Comparison of ENCODE assay signal across 40 cellular contexts in the genomic region with DNA sequence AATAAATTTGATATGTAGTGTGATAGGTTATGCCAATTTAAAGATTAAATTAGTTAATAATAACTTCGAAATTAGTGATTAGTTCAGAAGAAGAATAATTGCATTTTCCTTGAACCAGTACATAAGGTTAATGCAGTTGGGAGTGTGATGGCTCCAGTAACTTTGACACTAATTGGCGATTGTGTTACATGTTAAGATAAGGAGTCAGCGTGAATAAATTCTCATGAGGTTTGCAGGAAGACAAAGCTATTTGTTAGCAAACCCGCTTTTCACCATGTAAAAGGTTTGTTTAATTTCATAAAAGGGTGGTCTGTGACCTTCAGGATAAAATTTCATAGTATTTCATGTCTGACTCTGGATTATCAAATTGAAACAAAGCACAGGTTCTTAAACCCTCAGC.
"Had no signal": no experiment of that assay in that cellular context is flagged by ENCODE, and none has a peak within 500 bp of the region (broad histone marks: within the 10 kb centered on the region; RNA-seq: fewer than 3 reads in every experiment).

No MANE protein-coding gene starts in this region.

- ATAC-seq: activated naive CD4-positive, alpha-beta T cell treated with anti-CD3 and anti-CD28 coated beads, Interleukin-2, amount 50 U/mL, for 72 hours; activated naive CD8-positive, alpha-beta T cell treated with anti-CD3 and anti-CD28 coated beads, Interleukin-2, amount 50 U/mL, for 24 hours; activated T-cell treated with anti-CD3 and anti-CD28 coated beads, Interleukin-2, amount 50 U/mL, for 4 hours; activated T-cell treated with anti-CD3 and anti-CD28 coated beads, Interleukin-2, amount 50 U/mL, for 72 hours; activated T-helper 17 cell treated with anti-CD3 and anti-CD28 coated beads, Interleukin-2, amount 50 U/mL, for 72 hours; body of pancreas had no signal

- H3K9me3 Mint-ChIP-seq: activated naive CD4-positive, alpha-beta T cell treated with anti-CD3 and anti-CD28 coated beads for 36 hours; activated naive CD4-positive, alpha-beta T cell treated with anti-CD3 and anti-CD28 coated beads, Interleukin-2, amount 10 ng/mL, durations not matched to agents 7 days and 5 days; activated naive CD4-positive, alpha-beta T cell treated with anti-CD3 and anti-CD28 coated beads, Interleukin-2, amount 50 U/mL, for 24 hours; activated naive CD8-positive, alpha-beta T cell treated with anti-CD3 and anti-CD28 coated beads for 36 hours; activated naive CD8-positive, alpha-beta T cell treated with anti-CD3 and anti-CD28 coated beads, Interleukin-2, amount 50 U/mL, for 24 hours; activated T-helper 1 cell treated with anti-CD3 and anti-CD28 coated beads, Interleukin-12 subunit alpha, Interleukin-12 subunit beta, Interleukin-2, Interleukin-4 antibody, amounts not matched to agents 30 ng/mL and 10 ng/mL and 1 ng/mL, durations not matched to agents 14 hours and 24 hours and 36 hours; activated T-helper 17 cell treated with anti-CD3 and anti-CD28 coated beads, Interleukin-2, amount 50 U/mL, for 72 hours; central memory CD8-positive, alpha-beta T cell had no signal

- H3K9me3 ChIP-seq: adrenal gland, ascending aorta, body of pancreas, breast epithelium had no signal

- H3K36me3 Mint-ChIP-seq: activated naive CD4-positive, alpha-beta T cell treated with anti-CD3 and anti-CD28 coated beads, Interleukin-2, amount 10 ng/mL, durations not matched to agents 7 days and 5 days; activated naive CD4-positive, alpha-beta T cell treated with anti-CD3 and anti-CD28 coated beads, Interleukin-2, amount 50 U/mL, for 24 hours; activated naive CD4-positive, alpha-beta T cell treated with anti-CD3 and anti-CD28 coated beads, Interleukin-2, amount 50 U/mL, for 72 hours; activated naive CD8-positive, alpha-beta T cell; activated naive CD8-positive, alpha-beta T cell treated with anti-CD3 and anti-CD28 coated beads for 36 hours; activated naive CD8-positive, alpha-beta T cell treated with anti-CD3 and anti-CD28 coated beads, Interleukin-2, amount 10 ng/mL, durations not matched to agents 7 days and 5 days; brain had no signal

- H3K4me3 ChIP-seq: adrenal gland, ascending aorta, body of pancreas, breast epithelium, cardiac muscle cell had no signal

- H3K4me1 ChIP-seq: adrenal gland, ascending aorta, body of pancreas, breast epithelium had no signal

- H3K27me3 ChIP-seq: adrenal gland, ascending aorta, body of pancreas, brain microvascular endothelial cell, breast epithelium, cardiac muscle cell had no signal

- DNase-seq: activated effector memory CD4-positive, alpha-beta T cell treated with anti-CD3 and anti-CD28 coated beads, Interleukin-2, amount 50 U/mL, for 16 hours; activated effector memory CD4-positive, alpha-beta T cell treated with Interleukin-2 at 50 U/mL for 16 hours; activated gamma-delta T cell; activated gamma-delta T cell treated with Interleukin-2 at 50 U/mL for 16 hours; activated naive CD4-positive, alpha-beta T cell; activated naive CD4-positive, alpha-beta T cell treated with anti-CD3 and anti-CD28 coated beads for 36 hours; activated naive CD4-positive, alpha-beta T cell treated with anti-CD3 and anti-CD28 coated beads, Interleukin-2, amount 10 ng/mL, durations not matched to agents 7 days and 5 days; activated naive CD4-positive, alpha-beta T cell treated with anti-CD3 and anti-CD28 coated beads, Interleukin-2, amount 50 U/mL, for 16 hours; activated naive CD4-positive, alpha-beta T cell treated with Interleukin-2 at 50 U/mL for 16 hours; activated naive CD8-positive, alpha-beta T cell treated with anti-CD3 and anti-CD28 coated beads for 36 hours; activated naive CD8-positive, alpha-beta T cell treated with anti-CD3 and anti-CD28 coated beads, Interleukin-2, amount 10 ng/mL, durations not matched to agents 7 days and 5 days; activated naive CD8-positive, alpha-beta T cell treated with anti-CD3 and anti-CD28 coated beads, Interleukin-2, amount 50 U/mL, for 24 hours; activated T-cell treated with anti-CD3 and anti-CD28 coated beads, Interleukin-2, amount 50 U/mL, for 1 hour; activated T-cell treated with anti-CD3 and anti-CD28 coated beads, Interleukin-2, amount 50 U/mL, for 24 hours; activated T-cell treated with anti-CD3 and anti-CD28 coated beads, Interleukin-2, amount 50 U/mL, for 4 hours; activated T-cell treated with anti-CD3 and anti-CD28 coated beads, Interleukin-2, amount 50 U/mL, for 48 hours; activated T-cell treated with anti-CD3 and anti-CD28 coated beads, Interleukin-2, amount 50 U/mL, for 72 hours; adrenal gland; amniotic stem cell; amygdala; anterior cingulate cortex; aorta; body of pancreas; brain microvascular endothelial cell; caudate nucleus; central memory CD4-positive, alpha-beta T cell; cerebellar nuclear complex had no signal

- H3K27me3 Mint-ChIP-seq: activated naive CD4-positive, alpha-beta T cell treated with anti-CD3 and anti-CD28 coated beads, Interleukin-2, amount 10 ng/mL, durations not matched to agents 7 days and 5 days; activated naive CD4-positive, alpha-beta T cell treated with anti-CD3 and anti-CD28 coated beads, Interleukin-2, amount 50 U/mL, for 24 hours; activated naive CD8-positive, alpha-beta T cell; activated naive CD8-positive, alpha-beta T cell treated with anti-CD3 and anti-CD28 coated beads for 36 hours; activated naive CD8-positive, alpha-beta T cell treated with anti-CD3 and anti-CD28 coated beads, Interleukin-2, amount 10 ng/mL, durations not matched to agents 7 days and 5 days; activated naive CD8-positive, alpha-beta T cell treated with anti-CD3 and anti-CD28 coated beads, Interleukin-2, amount 50 U/mL, for 24 hours; activated T-cell treated with anti-CD3 and anti-CD28 coated beads, Interleukin-2, amount 50 U/mL, for 24 hours; activated T-helper 17 cell treated with anti-CD3 and anti-CD28 coated beads, Interleukin-2, amount 50 U/mL, for 72 hours; brain; central memory CD8-positive, alpha-beta T cell had no signal

- H3K4me1 Mint-ChIP-seq: activated naive CD4-positive, alpha-beta T cell treated with anti-CD3 and anti-CD28 coated beads, Interleukin-2, amount 10 ng/mL, durations not matched to agents 7 days and 5 days; activated naive CD4-positive, alpha-beta T cell treated with anti-CD3 and anti-CD28 coated beads, Interleukin-2, amount 50 U/mL, for 24 hours; activated naive CD8-positive, alpha-beta T cell treated with anti-CD3 and anti-CD28 coated beads for 36 hours; activated naive CD8-positive, alpha-beta T cell treated with anti-CD3 and anti-CD28 coated beads, Interleukin-2, amount 10 ng/mL, durations not matched to agents 7 days and 5 days; activated naive CD8-positive, alpha-beta T cell treated with anti-CD3 and anti-CD28 coated beads, Interleukin-2, amount 50 U/mL, for 24 hours; activated T-helper 17 cell treated with anti-CD3 and anti-CD28 coated beads, Interleukin-2, amount 50 U/mL, for 72 hours; brain; central memory CD8-positive, alpha-beta T cell had no signal

- FAIRE-seq: astrocyte, bronchial epithelial cell had no signal

- H3K27ac Mint-ChIP-seq: activated naive CD4-positive, alpha-beta T cell treated with anti-CD3 and anti-CD28 coated beads for 36 hours; activated naive CD4-positive, alpha-beta T cell treated with anti-CD3 and anti-CD28 coated beads, Interleukin-2, amount 10 ng/mL, durations not matched to agents 7 days and 5 days; activated naive CD4-positive, alpha-beta T cell treated with anti-CD3 and anti-CD28 coated beads, Interleukin-2, amount 50 U/mL, for 24 hours; activated naive CD4-positive, alpha-beta T cell treated with anti-CD3 and anti-CD28 coated beads, Interleukin-2, amount 50 U/mL, for 72 hours; activated naive CD8-positive, alpha-beta T cell; activated naive CD8-positive, alpha-beta T cell treated with anti-CD3 and anti-CD28 coated beads for 36 hours; activated naive CD8-positive, alpha-beta T cell treated with anti-CD3 and anti-CD28 coated beads, Interleukin-2, amount 10 ng/mL, durations not matched to agents 7 days and 5 days; activated naive CD8-positive, alpha-beta T cell treated with anti-CD3 and anti-CD28 coated beads, Interleukin-2, amount 50 U/mL, for 24 hours; activated T-cell treated with anti-CD3 and anti-CD28 coated beads, Interleukin-2, amount 50 U/mL, for 24 hours; activated T-cell treated with anti-CD3 and anti-CD28 coated beads, Interleukin-2, amount 50 U/mL, for 72 hours; activated T-helper 1 cell treated with anti-CD3 and anti-CD28 coated beads, Interleukin-12 subunit alpha, Interleukin-12 subunit beta, Interleukin-2, Interleukin-4 antibody, amounts not matched to agents 30 ng/mL and 10 ng/mL and 1 ng/mL, durations not matched to agents 14 hours and 24 hours and 36 hours; activated T-helper 17 cell treated with anti-CD3 and anti-CD28 coated beads, Interleukin-2, amount 50 U/mL, for 72 hours; activated T-helper 2 cell treated with anti-CD3 and anti-CD28 coated beads, Interferon-gamma antibody, Interleukin-2, Interleukin-4, amounts not matched to agents 10 μg/mL and 5 μg/mL and 100 μg/mL, durations not matched to agents 14 hours and 24 hours and 36 hours; brain had no signal

- H3K27ac ChIP-seq: adrenal gland, ascending aorta, body of pancreas, brain microvascular endothelial cell, breast epithelium, cardiac muscle cell had no signal

- H3K36me3 ChIP-seq: adrenal gland, ascending aorta, brain microvascular endothelial cell, breast epithelium, cardiac muscle cell had no signal

- H3K4me3 Mint-ChIP-seq: activated naive CD4-positive, alpha-beta T cell treated with anti-CD3 and anti-CD28 coated beads for 36 hours; activated naive CD4-positive, alpha-beta T cell treated with anti-CD3 and anti-CD28 coated beads, Interleukin-2, amount 10 ng/mL, durations not matched to agents 7 days and 5 days; activated naive CD4-positive, alpha-beta T cell treated with anti-CD3 and anti-CD28 coated beads, Interleukin-2, amount 50 U/mL, for 24 hours; activated naive CD8-positive, alpha-beta T cell; activated naive CD8-positive, alpha-beta T cell treated with anti-CD3 and anti-CD28 coated beads for 36 hours; activated naive CD8-positive, alpha-beta T cell treated with anti-CD3 and anti-CD28 coated beads, Interleukin-2, amount 10 ng/mL, durations not matched to agents 7 days and 5 days; activated naive CD8-positive, alpha-beta T cell treated with anti-CD3 and anti-CD28 coated beads, Interleukin-2, amount 50 U/mL, for 24 hours; activated T-cell treated with anti-CD3 and anti-CD28 coated beads, Interleukin-2, amount 50 U/mL, for 24 hours; activated T-cell treated with anti-CD3 and anti-CD28 coated beads, Interleukin-2, amount 50 U/mL, for 4 hours; activated T-cell treated with anti-CD3 and anti-CD28 coated beads, Interleukin-2, amount 50 U/mL, for 72 hours; activated T-helper 1 cell treated with anti-CD3 and anti-CD28 coated beads, Interleukin-12 subunit alpha, Interleukin-12 subunit beta, Interleukin-2, Interleukin-4 antibody, amounts not matched to agents 30 ng/mL and 10 ng/mL and 1 ng/mL, durations not matched to agents 14 hours and 24 hours and 36 hours; activated T-helper 17 cell treated with anti-CD3 and anti-CD28 coated beads, Interleukin-2, amount 50 U/mL, for 72 hours; brain; central memory CD8-positive, alpha-beta T cell had no signal
